8 cellular contexts compared by ENCODE assay signal in genomic region chr15:67076147-67076843, GRCh38. TPM values are rescaled to one million over a fixed set of nuclear protein-coding genes. Genes with fewer than 3 reads are reported as not detected.
DNase-seq lines count a peak whose midpoint lies in the region; ATAC-seq and TF ChIP-seq lines count a peak whose summit lies in the region.

No MANE protein-coding gene starts in this region.

- H3K4me3 ChIP-seq in ACC112 (ENCODE audit: low read depth, low read length) (peak overlapping the region; percentile 42; the same call in 1 of the 2 replicates), RWPE2 (ENCODE audit: severe bottlenecking) (no peak overlapping the region), fibroblast of mammary gland (ENCODE audit: control insufficient read depth, low read depth, low read length) (no peak overlapping the region), thyroid gland (replicated peaks in 1 of 3) (no peak overlapping the region), prostate gland (no peak overlapping the region)

- TF ChIP-seq CTCF in RWPE2 (IDR thresholded peaks at IDR 0.05; ENCODE audit: poor library complexity, severe bottlenecking), result no peak
- no peak for TF ChIP-seq CTCF in fibroblast of mammary gland (conservative IDR thresholded peaks at IDR 0.05; ENCODE audit: control insufficient read depth, insufficient read depth, low read depth, low read length)
- no peak for TF ChIP-seq CTCF in thyroid gland (IDR thresholded peaks at IDR 0.05)
- no peak for TF ChIP-seq CTCF in prostate gland (IDR thresholded peaks at IDR 0.05)

- H3K27me3 ChIP-seq in ACC112 (ENCODE audit: insufficient read depth, low read length) (no peaks in the 10 kb centered on the region), RWPE2 (ENCODE audit: insufficient read depth, poor library complexity, severe bottlenecking) (no peaks in the 10 kb centered on the region), thyroid gland (no peaks in the 10 kb centered on the region), prostate gland (replicated peaks; ENCODE audit: insufficient read depth) (no peaks in the 10 kb centered on the region)

- TF ChIP-seq POLR2A in thyroid gland (IDR thresholded peaks at IDR 0.05) (no peak), prostate gland (IDR thresholded peaks at IDR 0.05) (no peak)

- intact Hi-C loops in thyroid gland (cut with DNase I) (no loop called here), prostate gland (cut with DNase I) (no loop called here)

- H3K27ac ChIP-seq in ACC112 (ENCODE audit: low read depth, low read length), result peak overlapping the region; percentile 70
- H3K27ac ChIP-seq in RWPE2 (ENCODE audit: poor library complexity, severe bottlenecking), result peak overlapping the region; percentile 54
- peak overlapping the region in 2 of 3 donors; percentile 37 to 52 for H3K27ac ChIP-seq in thyroid gland
- H3K27ac ChIP-seq in substantia nigra (ENCODE audit: low read depth, low read length, poor library complexity, severe bottlenecking), result no peak overlapping the region
- no peak overlapping the region for H3K27ac ChIP-seq in prostate gland

- no peaks in the 10 kb centered on the region for H3K9me3 ChIP-seq in RWPE2 (ENCODE audit: severe bottlenecking)
- H3K9me3 ChIP-seq in thyroid gland, result no peaks in the 10 kb centered on the region
- H3K9me3 ChIP-seq in prostate gland, result no peaks in the 10 kb centered on the region

- peak; percentile 95 for DNase-seq in RWPE2 (ENCODE audit: low spot score)
- peak; percentile 93 for DNase-seq in fibroblast of mammary gland (ENCODE audit: low read depth)
- DNase-seq in thyroid gland, result peak; percentile 41 to 43
- no peak for DNase-seq in substantia nigra (lab: John Stamatoyannopoulos, UW)
- no peak for DNase-seq in GM19240 (ENCODE audit: insufficient read length, low spot score)
- DNase-seq in prostate gland (ENCODE audit: low spot score), result no peak

- H3K79me2 ChIP-seq in ACC112 (ENCODE audit: control insufficient read depth, insufficient read depth, low read length, unreplicated experiment), result peaks cover 95% of the 10 kb centered on the region

- H2AFZ ChIP-seq in ACC112 (ENCODE audit: low read length, unreplicated experiment), result no peak overlapping the region

- H3K36me3 ChIP-seq in ACC112 (ENCODE audit: insufficient read depth, low read length) (peaks cover 16% of the 10 kb centered on the region), RWPE2 (ENCODE audit: low read depth) (peaks cover 86% of the 10 kb centered on the region), thyroid gland (no peaks in the 10 kb centered on the region), prostate gland (no peaks in the 10 kb centered on the region)

- WGBS in thyroid gland, 2 donors, result 55 to 65% methylated on average over 9 to 10 of the region's 13 CpGs
- 86% methylated on average over 13 of the region's 13 CpGs for WGBS in prostate gland

- H3K4me1 ChIP-seq in ACC112 (ENCODE audit: control insufficient read depth, insufficient read depth, low read length, unreplicated experiment) (peaks cover 86% of the 10 kb centered on the region), RWPE2 (ENCODE audit: insufficient read depth, poor library complexity, severe bottlenecking) (peaks cover 86% of the 10 kb centered on the region), thyroid gland (peaks cover 64 to 88% of the 10 kb centered on the region in 2 donors), prostate gland (replicated peaks) (peaks cover 7% of the 10 kb centered on the region)

- ATAC-seq in GM21576 (IDR thresholded peaks at IDR 0.05; ENCODE audit: unreplicated experiment) (peak; percentile 38), RWPE2 (ENCODE audit: low read depth) (peak; percentile 74)

RNA-seq across cellular contexts. Expression of gene SMAD3, which starts 10.9 kb away (rescaled TPM):
- 10 to 100 TPM; 33.6 to 66.5 (median 47.3) TPM for total RNA-seq in thyroid gland
- total RNA-seq in prostate gland, result 10 to 100 TPM; 30.6 to 45.4 TPM

Comparison
In these comparisons a context has a peak if more than half of its experiments do, and no peak if none do; other contexts are left out.
1. H3K27ac ChIP-seq: peak in ACC112 (single experiment), RWPE2 (single experiment) and thyroid gland (2 of 3); none in substantia nigra (single experiment) and prostate gland (0 of 2).
2. DNase-seq: peak in RWPE2 (single experiment), fibroblast of mammary gland (single experiment) and thyroid gland (2 of 2); none in substantia nigra (0 of 49), GM19240 (single experiment) and prostate gland (single experiment).